Comparison of ENCODE assay signal across 8 cellular contexts in the genomic region with DNA sequence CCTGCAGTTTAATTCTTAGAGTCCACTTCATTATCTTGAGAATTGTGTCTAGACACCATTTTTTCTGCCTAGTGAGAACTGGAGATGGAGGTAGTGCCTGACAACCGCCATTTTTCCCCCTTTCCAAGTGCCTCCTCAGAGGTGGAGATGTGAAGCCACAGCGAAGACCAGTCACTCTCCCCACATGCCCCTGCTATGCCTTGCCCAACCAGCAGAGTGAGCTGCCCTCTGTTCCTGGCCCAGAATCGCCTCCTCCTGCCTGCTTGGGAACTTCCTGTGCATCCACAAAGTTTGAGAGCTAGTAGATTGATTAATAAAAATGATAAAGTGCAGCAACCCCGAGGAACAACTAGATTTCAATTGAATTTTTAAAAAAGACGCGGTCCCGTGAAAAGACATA.
DNase-seq lines count a peak whose midpoint lies in the region; ATAC-seq and TF ChIP-seq lines count a peak whose summit lies in the region.

No MANE protein-coding gene starts in this region.

- H4K20me1 ChIP-seq in Karpas-422 (ENCODE audit: insufficient read depth, low read depth, low read length), result no peaks in the 10 kb centered on the region

- peaks cover 3% of the 10 kb centered on the region for H3K27me3 Mint-ChIP-seq in activated CD4-positive, alpha-beta T cell treated with anti-CD3 and anti-CD28 coated beads, Interleukin-2, amount 10 ng/mL, durations not matched to agents 7 days and 5 days

- H3K36me3 Mint-ChIP-seq in activated CD4-positive, alpha-beta T cell treated with anti-CD3 and anti-CD28 coated beads, Interleukin-2, amount 10 ng/mL, durations not matched to agents 7 days and 5 days (ENCODE audit: low read depth), result no peaks in the 10 kb centered on the region

- DNase-seq in activated CD4-positive, alpha-beta T cell treated with anti-CD3 and anti-CD28 coated beads, Interleukin-2, amount 10 ng/mL, durations not matched to agents 7 days and 5 days, result peak; percentile 15
- DNase-seq in activated CD4-positive, alpha-beta T cell treated with anti-CD3 and anti-CD28 coated beads for 4 hours, result no peak
- peak; percentile 67 for DNase-seq in Karpas-422
- DNase-seq in brain microvascular endothelial cell, result peak; percentile 34
- no peak for DNase-seq in NCI-H1930 (lab: John Stamatoyannopoulos, UW)

- H3K9me2 ChIP-seq in Karpas-422 (replicated peaks; ENCODE audit: insufficient read depth, low read length), result no peaks in the 10 kb centered on the region

- CTCF ChIA-PET in activated CD4-positive, alpha-beta T cell treated with anti-CD3 and anti-CD28 coated beads, Interleukin-2, amount 10 ng/mL, durations not matched to agents 7 days and 5 days (lab: Charles Lee), result no interaction called here

- H3K27ac ChIP-seq in Karpas-422 (ENCODE audit: low read length), result no peak overlapping the region
- no peak overlapping the region for H3K27ac ChIP-seq in brain microvascular endothelial cell
- no peak overlapping the region for H3K27ac ChIP-seq in parathyroid adenoma

- H3K36me3 ChIP-seq in Karpas-422 (ENCODE audit: insufficient read depth, low read length) (no peaks in the 10 kb centered on the region), brain microvascular endothelial cell (replicated peaks) (no peaks in the 10 kb centered on the region), parathyroid adenoma (ENCODE audit: control insufficient read depth, insufficient read depth, low read length) (no peaks in the 10 kb centered on the region)

- H3K9ac ChIP-seq in Karpas-422 (ENCODE audit: low read length) (no peak overlapping the region), parathyroid adenoma (no peak overlapping the region)

- no peak overlapping the region for H2AFZ ChIP-seq in Karpas-422 (ENCODE audit: low read length)
- no peak overlapping the region for H2AFZ ChIP-seq in parathyroid adenoma

- H3K4me2 ChIP-seq in Karpas-422 (ENCODE audit: low read depth, low read length, poor library complexity, severe bottlenecking) (no peak overlapping the region), parathyroid adenoma (ENCODE audit: low read length) (no peak overlapping the region)

- POLR2A ChIA-PET in activated CD4-positive, alpha-beta T cell treated with anti-CD3 and anti-CD28 coated beads, Interleukin-2, amount 10 ng/mL, durations not matched to agents 7 days and 5 days (lab: Charles Lee), result no interaction called here

- H3K4me3 Mint-ChIP-seq in activated CD4-positive, alpha-beta T cell treated with anti-CD3 and anti-CD28 coated beads, Interleukin-2, amount 10 ng/mL, durations not matched to agents 7 days and 5 days, result no peak overlapping the region

- no peak overlapping the region for H3K27ac Mint-ChIP-seq in activated CD4-positive, alpha-beta T cell treated with anti-CD3 and anti-CD28 coated beads, Interleukin-2, amount 10 ng/mL, durations not matched to agents 7 days and 5 days

- H3K79me2 ChIP-seq in Karpas-422 (ENCODE audit: low read length), result no peaks in the 10 kb centered on the region
- H3K79me2 ChIP-seq in parathyroid adenoma, result no peaks in the 10 kb centered on the region

- in situ Hi-C loops in brain microvascular endothelial cell (cut with HindIII; ENCODE audit: low pct_ligation_motif_present, low sequenced_read_pairs), result no loop called here

- H3K27me3 ChIP-seq in Karpas-422 (ENCODE audit: low read length), result no peaks in the 10 kb centered on the region
- no peaks in the 10 kb centered on the region for H3K27me3 ChIP-seq in brain microvascular endothelial cell (replicated peaks)
- no peaks in the 10 kb centered on the region for H3K27me3 ChIP-seq in parathyroid adenoma (ENCODE audit: control insufficient read depth, insufficient read depth, low read length)

- H3K4me1 ChIP-seq in Karpas-422 (ENCODE audit: low read length) (peaks cover 4% of the 10 kb centered on the region; the same call in 1 of the 2 replicates), parathyroid adenoma (no peaks in the 10 kb centered on the region)

- no peaks in the 10 kb centered on the region for H3K4me1 Mint-ChIP-seq in activated CD4-positive, alpha-beta T cell treated with anti-CD3 and anti-CD28 coated beads, Interleukin-2, amount 10 ng/mL, durations not matched to agents 7 days and 5 days

- H3K9me3 ChIP-seq in Karpas-422 (ENCODE audit: low read length), result no peaks in the 10 kb centered on the region
- H3K9me3 ChIP-seq in parathyroid adenoma (ENCODE audit: control insufficient read depth, low read length), result no peaks in the 10 kb centered on the region

- H3K9me3 Mint-ChIP-seq in activated CD4-positive, alpha-beta T cell treated with anti-CD3 and anti-CD28 coated beads, Interleukin-2, amount 10 ng/mL, durations not matched to agents 7 days and 5 days, result no peaks in the 10 kb centered on the region

- no peak for ATAC-seq in GM21529 (IDR thresholded peaks at IDR 0.05; ENCODE audit: unreplicated experiment)
- ATAC-seq in HG03460 (IDR thresholded peaks at IDR 0.05; ENCODE audit: unreplicated experiment), result no peak

- TF ChIP-seq CTCF in brain microvascular endothelial cell (IDR thresholded peaks at IDR 0.05; ENCODE audit: low read depth, low read length, missing control alignments) (peak; percentile 82), parathyroid adenoma (IDR thresholded peaks at IDR 0.05) (peak; percentile 21)

- H3K4me3 ChIP-seq in Karpas-422 (ENCODE audit: low read length) (no peak overlapping the region), brain microvascular endothelial cell (ENCODE audit: low read depth, low read length) (no peak overlapping the region), parathyroid adenoma (ENCODE audit: low read depth, low read length) (no peak overlapping the region)

Comparison
In these comparisons a context has a peak if more than half of its experiments do, and no peak if none do; other contexts are left out.
1. DNase-seq: peak in activated CD4-positive, alpha-beta T cell treated with anti-CD3 and anti-CD28 coated beads, Interleukin-2, amount 10 ng/mL, durations not matched to agents 7 days and 5 days (single experiment), Karpas-422 (single experiment) and brain microvascular endothelial cell (single experiment); none in activated CD4-positive, alpha-beta T cell treated with anti-CD3 and anti-CD28 coated beads for 4 hours (0 of 2) and NCI-H1930 (0 of 2).